1 cellular context compared by ENCODE assay signal in the genomic region with DNA sequence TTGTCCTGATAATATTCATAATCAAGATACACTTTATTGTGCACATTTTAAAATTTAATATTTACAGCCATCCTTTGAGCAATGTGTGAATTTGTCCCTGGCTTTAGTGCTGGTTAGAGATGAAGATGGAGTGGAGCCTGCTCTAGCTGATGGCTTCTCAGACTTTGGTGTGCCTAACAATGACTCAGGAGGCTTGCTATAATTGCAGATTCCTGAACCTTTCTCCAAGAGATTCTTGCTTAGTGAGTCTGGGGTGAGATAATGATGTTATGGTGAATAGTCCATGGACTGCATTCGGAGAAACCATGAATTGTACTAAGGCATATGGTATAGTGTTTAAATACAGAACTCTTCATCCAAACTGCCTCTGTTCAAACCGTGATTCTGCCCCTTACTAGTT.
TF ChIP-seq lines count a peak whose summit lies in the region.

No MANE protein-coding gene starts in this region.

TF ChIP-seq in GM23338, 12 proteins besides CTCF, POLR2A, EP300 and RAD21 (continued from another document):
- TF ChIP-seq, protein P1, sequence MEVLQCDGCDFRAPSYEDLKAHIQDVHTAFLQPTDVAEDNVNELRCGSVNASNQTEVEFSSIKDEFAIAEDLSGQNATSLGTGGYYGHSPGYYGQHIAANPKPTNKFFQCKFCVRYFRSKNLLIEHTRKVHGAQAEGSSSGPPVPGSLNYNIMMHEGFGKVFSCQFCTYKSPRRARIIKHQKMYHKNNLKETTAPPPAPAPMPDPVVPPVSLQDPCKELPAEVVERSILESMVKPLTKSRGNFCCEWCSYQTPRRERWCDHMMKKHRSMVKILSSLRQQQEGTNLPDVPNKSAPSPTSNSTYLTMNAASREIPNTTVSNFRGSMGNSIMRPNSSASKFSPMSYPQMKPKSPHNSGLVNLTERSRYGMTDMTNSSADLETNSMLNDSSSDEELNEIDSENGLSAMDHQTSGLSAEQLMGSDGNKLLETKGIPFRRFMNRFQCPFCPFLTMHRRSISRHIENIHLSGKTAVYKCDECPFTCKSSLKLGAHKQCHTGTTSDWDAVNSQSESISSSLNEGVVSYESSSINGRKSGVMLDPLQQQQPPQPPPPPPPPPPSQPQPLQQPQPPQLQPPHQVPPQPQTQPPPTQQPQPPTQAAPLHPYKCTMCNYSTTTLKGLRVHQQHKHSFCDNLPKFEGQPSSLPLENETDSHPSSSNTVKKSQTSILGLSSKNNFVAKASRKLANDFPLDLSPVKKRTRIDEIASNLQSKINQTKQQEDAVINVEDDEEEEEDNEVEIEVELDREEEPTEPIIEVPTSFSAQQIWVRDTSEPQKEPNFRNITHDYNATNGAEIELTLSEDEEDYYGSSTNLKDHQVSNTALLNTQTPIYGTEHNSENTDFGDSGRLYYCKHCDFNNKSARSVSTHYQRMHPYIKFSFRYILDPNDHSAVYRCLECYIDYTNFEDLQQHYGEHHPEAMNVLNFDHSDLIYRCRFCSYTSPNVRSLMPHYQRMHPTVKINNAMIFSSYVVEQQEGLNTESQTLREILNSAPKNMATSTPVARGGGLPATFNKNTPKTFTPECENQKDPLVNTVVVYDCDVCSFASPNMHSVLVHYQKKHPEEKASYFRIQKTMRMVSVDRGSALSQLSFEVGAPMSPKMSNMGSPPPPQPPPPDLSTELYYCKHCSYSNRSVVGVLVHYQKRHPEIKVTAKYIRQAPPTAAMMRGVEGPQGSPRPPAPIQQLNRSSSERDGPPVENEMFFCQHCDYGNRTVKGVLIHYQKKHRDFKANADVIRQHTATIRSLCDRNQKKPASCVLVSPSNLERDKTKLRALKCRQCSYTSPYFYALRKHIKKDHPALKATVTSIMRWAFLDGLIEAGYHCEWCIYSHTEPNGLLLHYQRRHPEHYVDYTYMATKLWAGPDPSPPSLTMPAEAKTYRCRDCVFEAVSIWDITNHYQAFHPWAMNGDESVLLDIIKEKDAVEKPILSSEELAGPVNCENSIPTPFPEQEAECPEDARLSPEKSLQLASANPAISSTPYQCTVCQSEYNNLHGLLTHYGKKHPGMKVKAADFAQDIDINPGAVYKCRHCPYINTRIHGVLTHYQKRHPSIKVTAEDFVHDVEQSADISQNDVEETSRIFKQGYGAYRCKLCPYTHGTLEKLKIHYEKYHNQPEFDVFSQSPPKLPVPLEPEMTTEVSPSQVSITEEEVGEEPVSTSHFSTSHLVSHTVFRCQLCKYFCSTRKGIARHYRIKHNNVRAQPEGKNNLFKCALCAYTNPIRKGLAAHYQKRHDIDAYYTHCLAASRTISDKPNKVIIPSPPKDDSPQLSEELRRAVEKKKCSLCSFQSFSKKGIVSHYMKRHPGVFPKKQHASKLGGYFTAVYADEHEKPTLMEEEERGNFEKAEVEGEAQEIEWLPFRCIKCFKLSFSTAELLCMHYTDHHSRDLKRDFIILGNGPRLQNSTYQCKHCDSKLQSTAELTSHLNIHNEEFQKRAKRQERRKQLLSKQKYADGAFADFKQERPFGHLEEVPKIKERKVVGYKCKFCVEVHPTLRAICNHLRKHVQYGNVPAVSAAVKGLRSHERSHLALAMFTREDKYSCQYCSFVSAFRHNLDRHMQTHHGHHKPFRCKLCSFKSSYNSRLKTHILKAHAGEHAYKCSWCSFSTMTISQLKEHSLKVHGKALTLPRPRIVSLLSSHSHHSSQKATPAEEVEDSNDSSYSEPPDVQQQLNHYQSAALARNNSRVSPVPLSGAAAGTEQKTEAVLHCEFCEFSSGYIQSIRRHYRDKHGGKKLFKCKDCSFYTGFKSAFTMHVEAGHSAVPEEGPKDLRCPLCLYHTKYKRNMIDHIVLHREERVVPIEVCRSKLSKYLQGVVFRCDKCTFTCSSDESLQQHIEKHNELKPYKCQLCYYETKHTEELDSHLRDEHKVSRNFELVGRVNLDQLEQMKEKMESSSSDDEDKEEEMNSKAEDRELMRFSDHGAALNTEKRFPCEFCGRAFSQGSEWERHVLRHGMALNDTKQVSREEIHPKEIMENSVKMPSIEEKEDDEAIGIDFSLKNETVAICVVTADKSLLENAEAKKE (CRISPR knock-in tag; IDR thresholded peaks at IDR 0.05) = no peak
- no peak for TF ChIP-seq ZNF331 (CRISPR knock-in tag; IDR thresholded peaks at IDR 0.05; ENCODE audit: low read depth)
